ENCODE assay signal across 16 cellular contexts in genomic region chr15:99582508-99582960, GRCh38.
"Had no signal": no experiment of that assay in that cellular context is flagged by ENCODE, and none has a peak within 500 bp of the region (broad histone marks: within the 10 kb centered on the region; RNA-seq: fewer than 3 reads in every experiment).

No MANE protein-coding gene starts in this region.

- H3K9me3 ChIP-seq: prostate gland, right lobe of liver had no signal

- ATAC-seq: activated naive CD4-positive, alpha-beta T cell treated with anti-CD3 and anti-CD28 coated beads, Interleukin-2, amount 50 U/mL, for 72 hours; left lobe of liver; right lobe of liver; T-helper 17 cell had no signal

- H3K36me3 ChIP-seq: prostate gland, right lobe of liver, upper lobe of left lung had no signal

- H3K4me3 ChIP-seq: prostate gland, right lobe of liver, upper lobe of left lung had no signal

- H3K4me1 ChIP-seq: prostate gland had no signal

- FAIRE-seq: islet of Langerhans had no signal

- H3K27ac ChIP-seq: prostate gland, right lobe of liver, upper lobe of left lung had no signal

- DNase-seq: activated CD4-positive, CD25-positive, alpha-beta regulatory T cell; activated effector memory CD4-positive, alpha-beta T cell treated with Interleukin-2 at 50 U/mL for 16 hours; activated T-cell treated with anti-CD3 and anti-CD28 coated beads, Interleukin-2, amount 50 U/mL, for 24 hours; amygdala; cerebellar nuclear complex; dermis blood vessel endothelial cell; head of caudate nucleus; nephron progenitor cell; right lobe of liver; stimulated activated CD4-positive, alpha-beta T cell treated with anti-CD3 and anti-CD28 coated beads, Interleukin-2, amount 100 ng/mL, for 24 hours; T-helper 17 cell; upper lobe of left lung had no signal

- H3K27me3 ChIP-seq: right lobe of liver, upper lobe of left lung had no signal
